ENCODE assay signal across 8 cellular contexts in the genomic region with DNA sequence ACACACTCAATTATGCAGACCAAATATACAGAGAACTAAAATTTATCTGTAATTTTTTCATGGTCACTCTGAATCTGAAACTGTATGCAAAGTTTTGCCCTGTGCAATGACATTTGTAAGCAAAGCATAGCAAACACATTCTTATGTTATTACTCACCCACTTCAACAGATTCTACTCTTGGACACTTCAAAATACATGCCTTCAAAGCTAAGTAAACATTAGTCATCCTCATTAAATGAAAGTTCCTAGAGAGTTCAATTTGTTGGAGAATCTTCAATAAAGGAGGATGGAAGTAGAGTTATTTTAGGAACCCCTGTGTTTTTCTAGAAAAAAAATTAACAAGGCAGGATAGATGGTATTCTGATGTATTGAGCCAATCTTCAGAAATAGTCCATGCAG.
A peak's percentile ranks its signal among the peaks of the same experiment; 100 is the strongest.
DNase-seq lines count a peak whose midpoint lies in the region; ATAC-seq and TF ChIP-seq lines count a peak whose summit lies in the region.

No MANE protein-coding gene starts in this region.

- peaks cover 5% of the 10 kb centered on the region for H3K4me1 ChIP-seq in A673 (ENCODE audit: insufficient read depth, low read length, poor library complexity, severe bottlenecking)

- H3K27me3 ChIP-seq in A673 (replicated peaks; ENCODE audit: insufficient read depth, low read depth, low read length, poor library complexity): no peaks in the 10 kb centered on the region
- no peaks in the 10 kb centered on the region for H3K27me3 ChIP-seq in dorsolateral prefrontal cortex

- no TSS peak for BruUV-seq in A673 (replicated peaks; lab: Mats Ljungman, UMichigan)

- no peak for TF ChIP-seq CTCF in A673 (conservative IDR thresholded peaks at IDR 0.05; ENCODE audit: low read depth, low read length)
- TF ChIP-seq CTCF in fibroblast of pulmonary artery (IDR thresholded peaks at IDR 0.05; ENCODE audit: low read length, missing control alignments): no peak
- no peak for TF ChIP-seq CTCF in dorsolateral prefrontal cortex (IDR thresholded peaks at IDR 0.05 in 54 of 56, conservative IDR thresholded peaks at IDR 0.05 in 2 of 56; ENCODE audit: low read depth in 1 of 56, partially characterized antibody in 56 of 56)

- ATAC-seq in GM21717 (IDR thresholded peaks at IDR 0.05; ENCODE audit: unreplicated experiment) (peak; percentile 87), GM21737 (IDR thresholded peaks at IDR 0.05; ENCODE audit: unreplicated experiment) (no peak)

- DNase-seq in A673 (ENCODE audit: low spot score) (peak; percentile 81), NCI-H460 (ENCODE audit: extremely low read depth, low read depth) (peak; percentile 34), fibroblast of pulmonary artery (ENCODE audit: low read depth) (peak; percentile 45), dorsolateral prefrontal cortex (no peak), NCI-H82 treated with DMSO at 0.1 percent for 48 hours (lab: John Stamatoyannopoulos, UW; ENCODE audit: unreplicated experiment) (no peak), NCI-H526 (lab: John Stamatoyannopoulos, UW) (no peak)

- POLR2A ChIA-PET in A673 (lab: Charles Lee; ENCODE audit: low non-redundant PET): no interaction called here

- intact Hi-C loops in A673 (cut with micrococcal nuclease; ENCODE audit: unreplicated experiment): no loop called here
- intact Hi-C loops in dorsolateral prefrontal cortex (cut with DNase I): no loop called here

- no peaks in the 10 kb centered on the region for H3K9me3 ChIP-seq in A673 (ENCODE audit: low read depth, low read length, poor library complexity, severe bottlenecking)

- H3K4me3 ChIP-seq in A673 (ENCODE audit: low read depth, low read length, poor library complexity, severe bottlenecking) (no peak overlapping the region), fibroblast of pulmonary artery (replicated peaks; ENCODE audit: low read depth, low read length) (no peak overlapping the region), dorsolateral prefrontal cortex (no peak overlapping the region)

- H3K27ac ChIP-seq in A673 (ENCODE audit: low read depth, low read length, poor library complexity, severe bottlenecking): no peak overlapping the region
- H3K27ac ChIP-seq in dorsolateral prefrontal cortex: no peak overlapping the region

- no peaks in the 10 kb centered on the region for H3K36me3 ChIP-seq in A673 (ENCODE audit: insufficient read depth, low read length, poor library complexity, severe bottlenecking)

- CTCF ChIA-PET in A673 (lab: Charles Lee): no interaction called here

Comparison
In these comparisons a context has a peak if more than half of its experiments do, and no peak if none do; other contexts are left out.
1. DNase-seq: peak in A673 (single experiment), NCI-H460 (single experiment) and fibroblast of pulmonary artery (single experiment); none in dorsolateral prefrontal cortex (0 of 10), NCI-H82 treated with DMSO at 0.1 percent for 48 hours (single experiment) and NCI-H526 (0 of 2).